8 cellular contexts compared by ENCODE assay signal in genomic region chr3:132723551-132723950, GRCh38. TPM values are rescaled to one million over a fixed set of nuclear protein-coding genes. Genes with fewer than 3 reads are reported as not detected.
DNase-seq lines count a peak whose midpoint lies in the region; ATAC-seq and TF ChIP-seq lines count a peak whose summit lies in the region.

No MANE protein-coding gene starts in this region.

- peaks cover 5% of the 10 kb centered on the region for H3K36me3 Mint-ChIP-seq in T-helper 1 cell treated with Interleukin-12 subunit alpha and Interleukin-12 subunit beta and Interleukin-4 antibody, amounts not matched to agents 30 μg/mL and 1 μg/mL, for 36 hours (ENCODE audit: low read depth)
- peaks cover 16% of the 10 kb centered on the region for H3K36me3 Mint-ChIP-seq in activated CD8-positive, alpha-beta T cell treated with anti-CD3 and anti-CD28 coated beads for 36 hours (ENCODE audit: low read depth)
- H3K36me3 Mint-ChIP-seq in immature natural killer cell = peaks cover 2 to 7% (median 2%) of the 10 kb centered on the region in 3 donors
- peaks cover 8% of the 10 kb centered on the region for H3K36me3 Mint-ChIP-seq in stimulated activated memory B cell treated with anti-CD40 and anti-IgM and Interleukin-4, amounts not matched to agents 10 μg/mL and 1 μg/mL and 100 μg/mL, for 72 hours

- peak overlapping the region; percentile 74 for H3K4me3 Mint-ChIP-seq in T-helper 1 cell treated with Interleukin-12 subunit alpha and Interleukin-12 subunit beta and Interleukin-4 antibody, amounts not matched to agents 30 μg/mL and 1 μg/mL, for 36 hours
- H3K4me3 Mint-ChIP-seq in activated CD8-positive, alpha-beta T cell treated with anti-CD3 and anti-CD28 coated beads for 36 hours = peak overlapping the region; percentile 85
- peak overlapping the region; percentile 76 to 91 (median 86) for H3K4me3 Mint-ChIP-seq in immature natural killer cell
- peak overlapping the region; percentile 89 for H3K4me3 Mint-ChIP-seq in stimulated activated memory B cell treated with anti-CD40 and anti-IgM and Interleukin-4, amounts not matched to agents 10 μg/mL and 1 μg/mL and 100 μg/mL, for 72 hours

- intact Hi-C loops in activated CD8-positive, alpha-beta T cell treated with anti-CD3 and anti-CD28 coated beads for 36 hours (cut with micrococcal nuclease) = no loop called here

- CTCF ChIA-PET in activated CD8-positive, alpha-beta T cell treated with anti-CD3 and anti-CD28 coated beads for 36 hours (lab: Charles Lee) = interaction anchor here (0.8 to 1.6 kb wide), 3 partner anchors 45 to 701 kb away, joined by 3 to 8 read pairs (median 4); no protein-coding TSS in a partner anchor

- H3K9me3 Mint-ChIP-seq in T-helper 1 cell treated with Interleukin-12 subunit alpha and Interleukin-12 subunit beta and Interleukin-4 antibody, amounts not matched to agents 30 μg/mL and 1 μg/mL, for 36 hours = no peaks in the 10 kb centered on the region
- no peaks in the 10 kb centered on the region for H3K9me3 Mint-ChIP-seq in activated CD8-positive, alpha-beta T cell treated with anti-CD3 and anti-CD28 coated beads for 36 hours
- H3K9me3 Mint-ChIP-seq in immature natural killer cell = peaks cover 0 to 2% (median 0%) of the 10 kb centered on the region in 6 donors
- H3K9me3 Mint-ChIP-seq in stimulated activated memory B cell treated with anti-CD40 and anti-IgM and Interleukin-4, amounts not matched to agents 10 μg/mL and 1 μg/mL and 100 μg/mL, for 72 hours = no peaks in the 10 kb centered on the region

- H3K27me3 Mint-ChIP-seq in T-helper 1 cell treated with Interleukin-12 subunit alpha and Interleukin-12 subunit beta and Interleukin-4 antibody, amounts not matched to agents 30 μg/mL and 1 μg/mL, for 36 hours (ENCODE audit: low read depth) = peaks cover 8% of the 10 kb centered on the region
- H3K27me3 Mint-ChIP-seq in activated CD8-positive, alpha-beta T cell treated with anti-CD3 and anti-CD28 coated beads for 36 hours = no peaks in the 10 kb centered on the region
- peaks cover 2 to 6% (median 4%) of the 10 kb centered on the region in 3 donors for H3K27me3 Mint-ChIP-seq in immature natural killer cell (ENCODE audit: low read depth in 3 of 3)
- no peaks in the 10 kb centered on the region for H3K27me3 Mint-ChIP-seq in stimulated activated memory B cell treated with anti-CD40 and anti-IgM and Interleukin-4, amounts not matched to agents 10 μg/mL and 1 μg/mL and 100 μg/mL, for 72 hours

- TF ChIP-seq CTCF in activated CD8-positive, alpha-beta T cell treated with anti-CD3 and anti-CD28 coated beads for 36 hours (IDR thresholded peaks at IDR 0.05) = no peak

- H3K27ac Mint-ChIP-seq in T-helper 1 cell treated with Interleukin-12 subunit alpha and Interleukin-12 subunit beta and Interleukin-4 antibody, amounts not matched to agents 30 μg/mL and 1 μg/mL, for 36 hours = peak overlapping the region; percentile 65
- no peak overlapping the region for H3K27ac Mint-ChIP-seq in activated CD8-positive, alpha-beta T cell treated with anti-CD3 and anti-CD28 coated beads for 36 hours
- peak overlapping the region; percentile 0 to 91 (median 75) for H3K27ac Mint-ChIP-seq in immature natural killer cell
- H3K27ac Mint-ChIP-seq in stimulated activated memory B cell treated with anti-CD40 and anti-IgM and Interleukin-4, amounts not matched to agents 10 μg/mL and 1 μg/mL and 100 μg/mL, for 72 hours = peak overlapping the region; percentile 90

- POLR2A ChIA-PET in activated CD8-positive, alpha-beta T cell treated with anti-CD3 and anti-CD28 coated beads for 36 hours (lab: Charles Lee) = interaction anchor here (1.3 kb wide), 1 partner anchor 851 kb away, joined by 3 read pairs; no protein-coding TSS in a partner anchor

- DNase-seq in T-helper 1 cell (no peak), immature natural killer cell (no peak), NCI-H2029 treated with DMSO at 0.1 percent for 48 hours (lab: John Stamatoyannopoulos, UW) (no peak), globus pallidus (ENCODE audit: low spot score) (no peak)
- DNase-seq in activated CD8-positive, alpha-beta T cell treated with anti-CD3 and anti-CD28 coated beads for 36 hours = no peak

- peaks cover 29% of the 10 kb centered on the region for H3K4me1 Mint-ChIP-seq in T-helper 1 cell treated with Interleukin-12 subunit alpha and Interleukin-12 subunit beta and Interleukin-4 antibody, amounts not matched to agents 30 μg/mL and 1 μg/mL, for 36 hours (ENCODE audit: low read depth)
- H3K4me1 Mint-ChIP-seq in activated CD8-positive, alpha-beta T cell treated with anti-CD3 and anti-CD28 coated beads for 36 hours (ENCODE audit: low read depth) = peaks cover 28% of the 10 kb centered on the region
- H3K4me1 Mint-ChIP-seq in immature natural killer cell = peaks cover 22 to 43% of the 10 kb centered on the region in 2 donors
- H3K4me1 Mint-ChIP-seq in stimulated activated memory B cell treated with anti-CD40 and anti-IgM and Interleukin-4, amounts not matched to agents 10 μg/mL and 1 μg/mL and 100 μg/mL, for 72 hours = peaks cover 30% of the 10 kb centered on the region

- ATAC-seq in activated CD8-positive, alpha-beta T cell treated with anti-CD3 and anti-CD28 coated beads for 36 hours = no peak
- ATAC-seq in stimulated activated memory B cell treated with anti-CD40 and anti-IgM and Interleukin-4, amounts not matched to agents 10 μg/mL and 1 μg/mL and 100 μg/mL, for 72 hours = no peak
- ATAC-seq in GM21786 (IDR thresholded peaks at IDR 0.05; ENCODE audit: unreplicated experiment) = no peak

RNA-seq across cellular contexts. Expression of gene NPHP3, which starts 1.3 kb away (rescaled TPM):
- total RNA-seq in activated CD8-positive, alpha-beta T cell treated with anti-CD3 and anti-CD28 coated beads for 36 hours = 10 to 100 TPM; 14.2 to 15.9 TPM
- polyA plus RNA-seq in immature natural killer cell = 1 to 10 TPM in 2 of 3 donors, not detected in 1; 1.3 to 1.8 TPM
